In genomic region chr11:66290332-66290629, GRCh38 we compare ENCODE assay signal across 12 cellular contexts. TPM values are rescaled to one million over a fixed set of nuclear protein-coding genes. Genes with fewer than 3 reads are reported as not detected.
A peak's percentile ranks its signal among the peaks of the same experiment; 100 is the strongest.
DNase-seq lines count a peak whose midpoint lies in the region; ATAC-seq and TF ChIP-seq lines count a peak whose summit lies in the region.
"Had no signal": no experiment of that assay in that cellular context is flagged by ENCODE, and none has a peak within 500 bp of the region (broad histone marks: within the 10 kb centered on the region; RNA-seq: fewer than 3 reads in every experiment).

No MANE protein-coding gene starts in this region.

- H3K4me1 ChIP-seq in fibroblast of lung (ENCODE audit: control insufficient read depth, extremely low read depth, insufficient read depth, low read length): peaks cover 8% of the 10 kb centered on the region

- no peak overlapping the region for H3K27ac Mint-ChIP-seq in activated naive CD4-positive, alpha-beta T cell treated with anti-CD3 and anti-CD28 coated beads, Interleukin-2, amount 10 ng/mL, durations not matched to agents 7 days and 5 days
- peak overlapping the region in 1 of 2 donors; percentile 89 for H3K27ac Mint-ChIP-seq in activated naive CD4-positive, alpha-beta T cell treated with anti-CD3 and anti-CD28 coated beads, Interleukin-2, amount 50 U/mL, for 72 hours
- H3K27ac Mint-ChIP-seq in T-helper 17 cell: no peak overlapping the region

- H3K27ac ChIP-seq in fibroblast of lung (ENCODE audit: insufficient read depth, low read length): no peak overlapping the region
- peak overlapping the region; percentile 100 for H3K27ac ChIP-seq in temporal lobe (ENCODE audit: low read depth, low read length)

- no peaks in the 10 kb centered on the region for H4K20me1 ChIP-seq in fibroblast of lung (ENCODE audit: control insufficient read depth, extremely low read depth, insufficient read depth, low read length)

- ATAC-seq in activated naive CD4-positive, alpha-beta T cell treated with anti-CD3 and anti-CD28 coated beads, Interleukin-2, amount 50 U/mL, for 72 hours: no peak
- ATAC-seq in T-helper 17 cell: no peak

- no peaks in the 10 kb centered on the region for H3K9me3 Mint-ChIP-seq in activated naive CD4-positive, alpha-beta T cell treated with anti-CD3 and anti-CD28 coated beads, Interleukin-2, amount 10 ng/mL, durations not matched to agents 7 days and 5 days
- no peaks in the 10 kb centered on the region for H3K9me3 Mint-ChIP-seq in activated naive CD4-positive, alpha-beta T cell treated with anti-CD3 and anti-CD28 coated beads, Interleukin-2, amount 50 U/mL, for 72 hours

- H3K36me3 ChIP-seq in fibroblast of lung (ENCODE audit: control insufficient read depth, insufficient read depth, low read length): peaks cover 8% of the 10 kb centered on the region

- TF ChIP-seq CTCF in fibroblast of lung (conservative IDR thresholded peaks at IDR 0.05 in 1 of 2, IDR thresholded peaks at IDR 0.05 in 1 of 2; ENCODE audit: low read depth in 1 of 2, low read length in 2 of 2): no peak

- H3K27me3 ChIP-seq in fibroblast of lung (ENCODE audit: control insufficient read depth, insufficient read depth, low read length): peaks cover 23% of the 10 kb centered on the region

- peak overlapping the region; percentile 74 for H3K4me3 Mint-ChIP-seq in activated naive CD4-positive, alpha-beta T cell treated with anti-CD3 and anti-CD28 coated beads, Interleukin-2, amount 10 ng/mL, durations not matched to agents 7 days and 5 days
- H3K4me3 Mint-ChIP-seq in T-helper 17 cell: peak overlapping the region; percentile 90

- H3K9ac ChIP-seq in fibroblast of lung (ENCODE audit: insufficient read depth, low read length): no peak overlapping the region

- no peak for DNase-seq in activated naive CD4-positive, alpha-beta T cell treated with anti-CD3 and anti-CD28 coated beads, Interleukin-2, amount 10 ng/mL, durations not matched to agents 7 days and 5 days
- DNase-seq in activated naive CD4-positive, alpha-beta T cell treated with anti-CD3 and anti-CD28 coated beads, Interleukin-2, amount 50 U/mL, for 72 hours (ENCODE audit: low spot score in 2 of 2): no peak
- DNase-seq in T-helper 17 cell: no peak
- DNase-seq in fibroblast of lung (ENCODE audit: low read depth in 2 of 2): no peak
- no peak for DNase-seq in stimulated activated naive CD4-positive, alpha-beta T cell (lab: John Stamatoyannopoulos, UW)
- no peak for DNase-seq in GM03348 (ENCODE audit: low spot score)
- DNase-seq in GM19238 (ENCODE audit: insufficient read length, low spot score): no peak
- DNase-seq: cortex of kidney, mesendoderm, NCI-H345, stomach had no signal

- H3K9me3 ChIP-seq in T-helper 17 cell (ENCODE audit: control insufficient read depth, low read length, poor library complexity, severe bottlenecking): no peaks in the 10 kb centered on the region
- H3K9me3 ChIP-seq in fibroblast of lung (ENCODE audit: control insufficient read depth, insufficient read depth, low read depth, low read length): no peaks in the 10 kb centered on the region
- H3K9me3 ChIP-seq: stomach had no signal

- CTCF ChIA-PET in activated naive CD4-positive, alpha-beta T cell treated with anti-CD3 and anti-CD28 coated beads, Interleukin-2, amount 10 ng/mL, durations not matched to agents 7 days and 5 days (lab: Charles Lee): interaction anchor here (1.6 kb wide), 1 partner anchor 21 kb away, joined by 4 read pairs; no protein-coding TSS in a partner anchor

- peaks cover 53% of the 10 kb centered on the region for H3K27me3 Mint-ChIP-seq in activated naive CD4-positive, alpha-beta T cell treated with anti-CD3 and anti-CD28 coated beads, Interleukin-2, amount 10 ng/mL, durations not matched to agents 7 days and 5 days
- H3K27me3 Mint-ChIP-seq in T-helper 17 cell: peaks cover 14% of the 10 kb centered on the region

- no peak overlapping the region for H2AFZ ChIP-seq in fibroblast of lung (ENCODE audit: low read length)

- no peaks in the 10 kb centered on the region for H3K36me3 Mint-ChIP-seq in activated naive CD4-positive, alpha-beta T cell treated with anti-CD3 and anti-CD28 coated beads, Interleukin-2, amount 10 ng/mL, durations not matched to agents 7 days and 5 days
- no peaks in the 10 kb centered on the region for H3K36me3 Mint-ChIP-seq in activated naive CD4-positive, alpha-beta T cell treated with anti-CD3 and anti-CD28 coated beads, Interleukin-2, amount 50 U/mL, for 72 hours
- H3K36me3 Mint-ChIP-seq in T-helper 17 cell (ENCODE audit: low read depth): no peaks in the 10 kb centered on the region

- peaks cover 48% of the 10 kb centered on the region for H3K4me1 Mint-ChIP-seq in activated naive CD4-positive, alpha-beta T cell treated with anti-CD3 and anti-CD28 coated beads, Interleukin-2, amount 10 ng/mL, durations not matched to agents 7 days and 5 days
- H3K4me1 Mint-ChIP-seq in T-helper 17 cell: peaks cover 29% of the 10 kb centered on the region

- peaks cover 24% of the 10 kb centered on the region for H3K79me2 ChIP-seq in fibroblast of lung (ENCODE audit: control insufficient read depth, insufficient read depth, low read length)

- H3K4me3 ChIP-seq in fibroblast of lung (replicated peaks in 1 of 4; ENCODE audit: control extremely low read depth in 1 of 4, insufficient read depth in 1 of 4, low read depth in 3 of 4, low read length in 4 of 4): peak overlapping the region in 2 of 4 experiments; percentile 76 to 95

- H3K4me2 ChIP-seq in fibroblast of lung (ENCODE audit: extremely low read depth, insufficient read depth, low read length): peak overlapping the region; percentile 92

RNA-seq across cellular contexts. Expression of gene YIF1A, which starts 1.3 kb away (rescaled TPM):
- total RNA-seq in activated naive CD4-positive, alpha-beta T cell treated with anti-CD3 and anti-CD28 coated beads, Interleukin-2, amount 50 U/mL, for 72 hours: 10 to 100 TPM; 45.9 to 55.4 TPM
- total RNA-seq in T-helper 17 cell: 10 to 100 TPM; 32.6 to 35.1 TPM
- 134 and 167 TPM in 2 replicates for total RNA-seq in fibroblast of lung
- polyA plus RNA-seq in fibroblast of lung: 160 and 161 TPM in 2 replicates
- polyA plus RNA-seq in fibroblast of lung (2012): 163 and 164 TPM in 2 replicates
- polyA minus RNA-seq in fibroblast of lung (ENCODE audit: low replicate concordance): 269 and 272 TPM in 2 replicates
- 17.2 TPM for total RNA-seq in temporal lobe

RNA-seq across cellular contexts. Expression of gene TMEM151A, which starts 1.4 kb away (rescaled TPM):
- total RNA-seq in activated naive CD4-positive, alpha-beta T cell treated with anti-CD3 and anti-CD28 coated beads, Interleukin-2, amount 50 U/mL, for 72 hours: not detected
- total RNA-seq in T-helper 17 cell (under 1 TPM; 0.16 to 0.32 TPM), fibroblast of lung (under 0.01 TPM in 2 replicates), temporal lobe (7.6 TPM)
- polyA plus RNA-seq in fibroblast of lung: not detected in 2 replicates
- 0.07 TPM in 1 of 2 replicates, not detected in the other for polyA plus RNA-seq in fibroblast of lung (2012)
- polyA minus RNA-seq in fibroblast of lung (ENCODE audit: low replicate concordance): not detected in 2 replicates

RNA-seq across cellular contexts. Expression of gene CNIH2, which starts 12.3 kb away (rescaled TPM):
- total RNA-seq in activated naive CD4-positive, alpha-beta T cell treated with anti-CD3 and anti-CD28 coated beads, Interleukin-2, amount 50 U/mL, for 72 hours: 1 to 10 TPM; 1.7 to 4.5 TPM
- total RNA-seq in T-helper 17 cell (10 to 100 TPM in 1 of 2 donors, 1 to 10 TPM in 1; 9.0 to 14.4 TPM), fibroblast of lung (0.17 TPM in 1 of 2 replicates, not detected in the other), temporal lobe (45.7 TPM)
- polyA plus RNA-seq in fibroblast of lung: 0.57 and 1.4 TPM in 2 replicates
- polyA plus RNA-seq in fibroblast of lung (2012): 0.50 and 1.7 TPM in 2 replicates
- polyA minus RNA-seq in fibroblast of lung (ENCODE audit: low replicate concordance): not detected in 2 replicates
- total RNA-seq: stomach had no signal

RNA-seq across cellular contexts. Expression of gene RAB1B, which starts 21.8 kb away (rescaled TPM):
- 100 to 1,000 TPM; 138 to 153 TPM for total RNA-seq in activated naive CD4-positive, alpha-beta T cell treated with anti-CD3 and anti-CD28 coated beads, Interleukin-2, amount 50 U/mL, for 72 hours
- 10 to 100 TPM; 72.8 to 89.1 TPM for total RNA-seq in T-helper 17 cell
- total RNA-seq in fibroblast of lung: 43.7 and 63.6 TPM in 2 replicates
- 140 and 221 TPM in 2 replicates for polyA plus RNA-seq in fibroblast of lung
- polyA plus RNA-seq in fibroblast of lung (2012): 174 and 255 TPM in 2 replicates
- polyA minus RNA-seq in fibroblast of lung (ENCODE audit: low replicate concordance): 370 and 488 TPM in 2 replicates
- 34.2 TPM for total RNA-seq in temporal lobe

RNA-seq across cellular contexts. Expression of gene CD248, which starts 26.6 kb away (rescaled TPM):
- total RNA-seq in activated naive CD4-positive, alpha-beta T cell treated with anti-CD3 and anti-CD28 coated beads, Interleukin-2, amount 50 U/mL, for 72 hours: under 1 TPM; 0.31 to 0.36 TPM
- total RNA-seq in T-helper 17 cell (not detected), fibroblast of lung (52.6 and 95.6 TPM in 2 replicates), temporal lobe (3.2 TPM)
- 98.8 and 132 TPM in 2 replicates for polyA plus RNA-seq in fibroblast of lung
- polyA plus RNA-seq in fibroblast of lung (2012): 418 and 663 TPM in 2 replicates
- 333 and 643 TPM in 2 replicates for polyA minus RNA-seq in fibroblast of lung (ENCODE audit: low replicate concordance)
